18 cellular contexts compared by ENCODE assay signal in the genomic region with DNA sequence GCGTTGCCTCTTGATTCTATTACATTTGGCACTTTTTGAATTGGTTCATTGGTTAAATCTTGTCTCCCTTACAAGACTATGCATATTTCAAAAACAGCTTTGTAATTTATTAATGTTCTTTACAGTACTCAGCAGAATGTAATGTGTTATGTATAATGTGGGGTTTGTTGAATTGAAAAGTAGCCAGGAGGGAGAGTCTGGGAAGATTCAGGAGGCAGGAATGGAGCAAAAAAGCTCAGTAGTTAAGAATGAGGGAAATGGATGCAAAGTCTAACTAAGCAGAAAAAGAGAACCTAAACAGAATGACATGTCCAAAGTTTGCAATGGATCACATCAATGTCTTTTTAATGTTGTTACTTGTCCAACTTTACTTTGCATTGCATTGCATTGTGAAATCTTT.
A peak's percentile ranks its signal among the peaks of the same experiment; 100 is the strongest.
DNase-seq lines count a peak whose midpoint lies in the region; ATAC-seq, FAIRE-seq and TF ChIP-seq lines count a peak whose summit lies in the region.
"Had no signal": no experiment of that assay in that cellular context is flagged by ENCODE, and none has a peak within 500 bp of the region (broad histone marks: within the 10 kb centered on the region; RNA-seq: fewer than 3 reads in every experiment).

No MANE protein-coding gene starts in this region.

- H3K9me3 Mint-ChIP-seq in HFFc6 (no peaks in the 10 kb centered on the region), astrocyte (ENCODE audit: unreplicated experiment) (no peaks in the 10 kb centered on the region), endothelial cell (ENCODE audit: unreplicated experiment) (no peaks in the 10 kb centered on the region)
- H3K9me3 Mint-ChIP-seq: CD4-positive, alpha-beta T cell; H9; IgD-negative memory B cell had no signal

- H3K36me3 ChIP-seq in astrocyte (ENCODE audit: insufficient read depth, low read length): no peaks in the 10 kb centered on the region

- FAIRE-seq in astrocyte (lab: Jason Lieb, UNC): peak; percentile 58
- FAIRE-seq: D721Med, GM12878, H1 had no signal

- no peak overlapping the region for H3K4me3 Mint-ChIP-seq in HFFc6
- no peak overlapping the region for H3K4me3 Mint-ChIP-seq in astrocyte (ENCODE audit: unreplicated experiment)
- no peak overlapping the region for H3K4me3 Mint-ChIP-seq in endothelial cell (ENCODE audit: unreplicated experiment)
- H3K4me3 Mint-ChIP-seq: CD4-positive, alpha-beta T cell; H9; IgD-negative memory B cell had no signal

- no peaks in the 10 kb centered on the region for H4K20me1 ChIP-seq in astrocyte (ENCODE audit: insufficient read depth, low read length)

- H3K4me1 ChIP-seq in astrocyte (ENCODE audit: insufficient read depth, low read length): no peaks in the 10 kb centered on the region

- no peaks in the 10 kb centered on the region for H3K9me3 ChIP-seq in astrocyte (ENCODE audit: insufficient read depth, low read depth, low read length)
- H3K9me3 ChIP-seq: Caco-2 had no signal

- H3K4me3 ChIP-seq in AG10803 (ENCODE audit: low read length) (no peak overlapping the region), astrocyte (ENCODE audit: insufficient read depth, low read depth, low read length) (no peak overlapping the region), fibroblast of villous mesenchyme (ENCODE audit: low read depth, low read length) (no peak overlapping the region)
- H3K4me3 ChIP-seq: GM12878 had no signal

- H3K27me3 Mint-ChIP-seq in HFFc6 (ENCODE audit: insufficient read depth) (peaks cover 1% of the 10 kb centered on the region; the same call in 1 of the 2 replicates), astrocyte (ENCODE audit: low read depth, unreplicated experiment) (no peaks in the 10 kb centered on the region), endothelial cell (ENCODE audit: unreplicated experiment) (peaks cover 1% of the 10 kb centered on the region)
- H3K27me3 Mint-ChIP-seq: IgD-negative memory B cell had no signal

- H3K79me2 ChIP-seq in astrocyte (ENCODE audit: insufficient read depth, low read length): no peaks in the 10 kb centered on the region

- H2AFZ ChIP-seq in astrocyte (ENCODE audit: low read depth, low read length): no peak overlapping the region

- H3K27ac ChIP-seq in astrocyte (ENCODE audit: low read depth, low read length): no peak overlapping the region
- H3K27ac ChIP-seq: C4-2B had no signal

- no peaks in the 10 kb centered on the region for H3K36me3 Mint-ChIP-seq in HFFc6 (ENCODE audit: low read depth)
- no peaks in the 10 kb centered on the region for H3K36me3 Mint-ChIP-seq in astrocyte (ENCODE audit: low read depth, unreplicated experiment)
- H3K36me3 Mint-ChIP-seq in endothelial cell (ENCODE audit: low read depth, unreplicated experiment): no peaks in the 10 kb centered on the region
- H3K36me3 Mint-ChIP-seq: IgD-negative memory B cell had no signal

- TF ChIP-seq CTCF in AG10803 (conservative IDR thresholded peaks at IDR 0.05; ENCODE audit: low read length): no peak
- no peak for TF ChIP-seq CTCF in HFFc6 (IDR thresholded peaks at IDR 0.05)
- no peak for TF ChIP-seq CTCF in astrocyte (IDR thresholded peaks at IDR 0.05; ENCODE audit: insufficient read depth, low read depth, low read length)
- no peak for TF ChIP-seq CTCF in fibroblast of villous mesenchyme (IDR thresholded peaks at IDR 0.05; ENCODE audit: insufficient read depth, low read depth, low read length)
- no peak for TF ChIP-seq CTCF in endothelial cell (IDR thresholded peaks at IDR 0.05; ENCODE audit: unreplicated experiment)

- no peak for ATAC-seq in esophagus mucosa
- no peak for ATAC-seq in HG02852 (IDR thresholded peaks at IDR 0.05; ENCODE audit: unreplicated experiment)
- ATAC-seq: GM12878 had no signal

- no peak overlapping the region for H3K27ac Mint-ChIP-seq in HFFc6
- H3K27ac Mint-ChIP-seq in astrocyte (ENCODE audit: unreplicated experiment): no peak overlapping the region
- no peak overlapping the region for H3K27ac Mint-ChIP-seq in endothelial cell (ENCODE audit: unreplicated experiment)
- H3K27ac Mint-ChIP-seq: CD4-positive, alpha-beta T cell; H9; IgD-negative memory B cell had no signal

- H3K27me3 ChIP-seq in astrocyte (ENCODE audit: insufficient read depth, low read length): no peaks in the 10 kb centered on the region

- no peak overlapping the region for H3K4me2 ChIP-seq in astrocyte (ENCODE audit: low read length)

- H3K4me1 Mint-ChIP-seq in HFFc6 (ENCODE audit: low read depth) (peaks cover 50% of the 10 kb centered on the region), astrocyte (ENCODE audit: low read depth, unreplicated experiment) (peaks cover 22% of the 10 kb centered on the region), endothelial cell (ENCODE audit: unreplicated experiment) (no peaks in the 10 kb centered on the region)
- H3K4me1 Mint-ChIP-seq: H9, IgD-negative memory B cell had no signal

- H3K9ac ChIP-seq in astrocyte (ENCODE audit: low read length): no peak overlapping the region

- peak; percentile 64 for DNase-seq in AG10803 (ENCODE audit: low read depth)
- peak; percentile 8 for DNase-seq in HFFc6
- DNase-seq in astrocyte (ENCODE audit: low read depth): peak; percentile 57
- DNase-seq in fibroblast of villous mesenchyme (ENCODE audit: low read depth): peak; percentile 48
- no peak for DNase-seq in endothelial cell (ENCODE audit: low spot score)
- DNase-seq: AML-193; CD4-positive, alpha-beta T cell; DMS79; H9; KBM-7 had no signal
